ENCODE assay signal across 21 cellular contexts in genomic region chr15:98731712-98732450, GRCh38.
DNase-seq lines count a peak whose midpoint lies in the region; ATAC-seq and TF ChIP-seq lines count a peak whose summit lies in the region.
"Had no signal": no experiment of that assay in that cellular context is flagged by ENCODE, and none has a peak within 500 bp of the region (broad histone marks: within the 10 kb centered on the region; RNA-seq: fewer than 3 reads in every experiment).

No MANE protein-coding gene starts in this region.

- no peak for TF ChIP-seq EP300 in stomach (IDR thresholded peaks at IDR 0.05)

- no peaks in the 10 kb centered on the region for H3K9me3 ChIP-seq in skeletal muscle tissue (ENCODE audit: control insufficient read depth in 3 of 3, low read length in 3 of 3)
- H3K9me3 ChIP-seq in stomach = no peaks in the 10 kb centered on the region
- no peaks in the 10 kb centered on the region for H3K9me3 ChIP-seq in T-helper 17 cell (ENCODE audit: control insufficient read depth, low read length, poor library complexity, severe bottlenecking)
- H3K9me3 ChIP-seq: esophagus muscularis mucosa, gastroesophageal sphincter, mucosa of descending colon had no signal

- peak; percentile 11 for DNase-seq in activated CD8-positive, alpha-beta T cell treated with anti-CD3 and anti-CD28 coated beads for 36 hours
- no peak for DNase-seq in activated CD8-positive, alpha-beta T cell treated with anti-CD3 and anti-CD28 coated beads, Interleukin-2, amount 10 ng/mL, durations not matched to agents 7 days and 5 days
- DNase-seq in GF-D8 (lab: John Stamatoyannopoulos, UW) (peak; percentile 10), NCI-H345 treated with DMSO at 0.1 percent for 48 hours (lab: John Stamatoyannopoulos, UW; ENCODE audit: unreplicated experiment) (no peak), stomach (no peak), T-helper 17 cell (no peak)
- DNase-seq: aorta; C1 segment of cervical spinal cord; effector CD8-positive, alpha-beta T cell; HFFc6; mucosa of descending colon; NCI-H146; NCI-H2171 treated with DMSO at 0.1 percent for 48 hours; NCI-H69; small intestine; stimulated activated CD4-positive, alpha-beta T cell treated with anti-CD3 and anti-CD28 coated beads, Interleukin-4, amount 100 ng/mL, for 24 hours had no signal

- no peaks in the 10 kb centered on the region for H3K27me3 Mint-ChIP-seq in activated CD8-positive, alpha-beta T cell treated with anti-CD3 and anti-CD28 coated beads for 36 hours
- H3K27me3 Mint-ChIP-seq in activated CD8-positive, alpha-beta T cell treated with anti-CD3 and anti-CD28 coated beads, Interleukin-2, amount 10 ng/mL, durations not matched to agents 7 days and 5 days (ENCODE audit: low read depth) = no peaks in the 10 kb centered on the region
- no peaks in the 10 kb centered on the region for H3K27me3 Mint-ChIP-seq in activated T-helper 17 cell treated with anti-CD3 and anti-CD28 coated beads, Interleukin-2, amount 50 U/mL, for 72 hours
- peaks cover 8% of the 10 kb centered on the region for H3K27me3 Mint-ChIP-seq in T-helper 17 cell

- H3K9ac ChIP-seq in skeletal muscle tissue (ENCODE audit: low read depth in 1 of 3, low read length in 3 of 3) = peak overlapping the region in 2 of 3 donors; percentile 20 to 32
- H3K9ac ChIP-seq: neural progenitor cell had no signal

- POLR2A ChIA-PET in activated CD8-positive, alpha-beta T cell treated with anti-CD3 and anti-CD28 coated beads for 36 hours (lab: Charles Lee) = no interaction called here
- POLR2A ChIA-PET in activated CD8-positive, alpha-beta T cell treated with anti-CD3 and anti-CD28 coated beads, Interleukin-2, amount 10 ng/mL, durations not matched to agents 7 days and 5 days (lab: Charles Lee) = no interaction called here

- peaks cover 36% of the 10 kb centered on the region for H3K4me1 Mint-ChIP-seq in activated CD8-positive, alpha-beta T cell treated with anti-CD3 and anti-CD28 coated beads for 36 hours (ENCODE audit: low read depth)
- peaks cover 10% of the 10 kb centered on the region for H3K4me1 Mint-ChIP-seq in activated CD8-positive, alpha-beta T cell treated with anti-CD3 and anti-CD28 coated beads, Interleukin-2, amount 10 ng/mL, durations not matched to agents 7 days and 5 days (ENCODE audit: low read depth)
- H3K4me1 Mint-ChIP-seq in activated T-helper 17 cell treated with anti-CD3 and anti-CD28 coated beads, Interleukin-2, amount 50 U/mL, for 72 hours = peaks cover 4% of the 10 kb centered on the region
- peaks cover 15% of the 10 kb centered on the region for H3K4me1 Mint-ChIP-seq in T-helper 17 cell

- CTCF ChIA-PET in activated CD8-positive, alpha-beta T cell treated with anti-CD3 and anti-CD28 coated beads for 36 hours (lab: Charles Lee) = interaction anchor here (2.0 kb wide), 1 partner anchor 12 kb away, joined by 5 read pairs; no protein-coding TSS in a partner anchor
- CTCF ChIA-PET in activated CD8-positive, alpha-beta T cell treated with anti-CD3 and anti-CD28 coated beads, Interleukin-2, amount 10 ng/mL, durations not matched to agents 7 days and 5 days (lab: Charles Lee) = no interaction called here

- no peak for TF ChIP-seq CTCF in activated CD8-positive, alpha-beta T cell treated with anti-CD3 and anti-CD28 coated beads for 36 hours (IDR thresholded peaks at IDR 0.05)
- TF ChIP-seq CTCF in stomach (IDR thresholded peaks at IDR 0.05) = no peak

- H3K27me3 ChIP-seq in skeletal muscle tissue (ENCODE audit: control insufficient read depth in 3 of 3, insufficient read depth in 3 of 3, low read length in 3 of 3) = no peaks in the 10 kb centered on the region
- H3K27me3 ChIP-seq in stomach = no peaks in the 10 kb centered on the region
- H3K27me3 ChIP-seq: esophagus muscularis mucosa, gastroesophageal sphincter, neural progenitor cell had no signal

- peaks cover 37 to 64% (median 53%) of the 10 kb centered on the region in 3 donors for H3K4me1 ChIP-seq in skeletal muscle tissue (ENCODE audit: control insufficient read depth in 3 of 3, insufficient read depth in 3 of 3, low read length in 3 of 3)
- H3K4me1 ChIP-seq in stomach = peaks cover 47 to 83% (median 69%) of the 10 kb centered on the region in 4 donors

- no peak overlapping the region for H3K4me3 Mint-ChIP-seq in activated CD8-positive, alpha-beta T cell treated with anti-CD3 and anti-CD28 coated beads for 36 hours
- H3K4me3 Mint-ChIP-seq in activated CD8-positive, alpha-beta T cell treated with anti-CD3 and anti-CD28 coated beads, Interleukin-2, amount 10 ng/mL, durations not matched to agents 7 days and 5 days = no peak overlapping the region
- no peak overlapping the region for H3K4me3 Mint-ChIP-seq in activated T-helper 17 cell treated with anti-CD3 and anti-CD28 coated beads, Interleukin-2, amount 50 U/mL, for 72 hours
- no peak overlapping the region for H3K4me3 Mint-ChIP-seq in T-helper 17 cell
- H3K4me3 Mint-ChIP-seq: HFFc6, neural progenitor cell had no signal

- no peak overlapping the region for H3K27ac Mint-ChIP-seq in activated CD8-positive, alpha-beta T cell treated with anti-CD3 and anti-CD28 coated beads for 36 hours
- H3K27ac Mint-ChIP-seq in activated CD8-positive, alpha-beta T cell treated with anti-CD3 and anti-CD28 coated beads, Interleukin-2, amount 10 ng/mL, durations not matched to agents 7 days and 5 days = no peak overlapping the region
- H3K27ac Mint-ChIP-seq in activated T-helper 17 cell treated with anti-CD3 and anti-CD28 coated beads, Interleukin-2, amount 50 U/mL, for 72 hours = no peak overlapping the region
- no peak overlapping the region for H3K27ac Mint-ChIP-seq in T-helper 17 cell
- H3K27ac Mint-ChIP-seq: HFFc6, neural progenitor cell had no signal

- no peak for ATAC-seq in activated CD8-positive, alpha-beta T cell treated with anti-CD3 and anti-CD28 coated beads for 36 hours
- ATAC-seq in activated CD8-positive, alpha-beta T cell treated with anti-CD3 and anti-CD28 coated beads, Interleukin-2, amount 10 ng/mL, durations not matched to agents 7 days and 5 days = no peak
- peak; percentile 29 for ATAC-seq in activated T-helper 17 cell treated with anti-CD3 and anti-CD28 coated beads, Interleukin-2, amount 50 U/mL, for 72 hours (replicated peaks)
- no peak for ATAC-seq in T-helper 17 cell
- ATAC-seq: gastroesophageal sphincter, mucosa of descending colon had no signal

- no peaks in the 10 kb centered on the region for H3K36me3 ChIP-seq in skeletal muscle tissue (ENCODE audit: control insufficient read depth in 3 of 3, insufficient read depth in 3 of 3, low read length in 3 of 3)
- no peaks in the 10 kb centered on the region for H3K36me3 ChIP-seq in stomach
- H3K36me3 ChIP-seq: esophagus muscularis mucosa, gastroesophageal sphincter, neural progenitor cell had no signal

- peak overlapping the region in 2 of 3 donors; percentile 17 to 19 for H3K4me3 ChIP-seq in skeletal muscle tissue (ENCODE audit: low read length in 3 of 3)
- no peak overlapping the region for H3K4me3 ChIP-seq in stomach
- H3K4me3 ChIP-seq: esophagus muscularis mucosa, gastroesophageal sphincter, mucosa of descending colon, neural progenitor cell had no signal

- no peaks in the 10 kb centered on the region for H3K36me3 Mint-ChIP-seq in activated CD8-positive, alpha-beta T cell treated with anti-CD3 and anti-CD28 coated beads for 36 hours (ENCODE audit: low read depth)
- no peaks in the 10 kb centered on the region for H3K36me3 Mint-ChIP-seq in activated CD8-positive, alpha-beta T cell treated with anti-CD3 and anti-CD28 coated beads, Interleukin-2, amount 10 ng/mL, durations not matched to agents 7 days and 5 days (ENCODE audit: low read depth)
- H3K36me3 Mint-ChIP-seq in activated T-helper 17 cell treated with anti-CD3 and anti-CD28 coated beads, Interleukin-2, amount 50 U/mL, for 72 hours (ENCODE audit: low read depth) = no peaks in the 10 kb centered on the region
- no peaks in the 10 kb centered on the region for H3K36me3 Mint-ChIP-seq in T-helper 17 cell (ENCODE audit: low read depth)

- intact Hi-C loops in activated CD8-positive, alpha-beta T cell treated with anti-CD3 and anti-CD28 coated beads for 36 hours (cut with micrococcal nuclease) = no loop called here
- intact Hi-C loops in stomach (cut with DNase I; ENCODE audit: low total_unique reads) = no loop called here

- WGBS in stomach, 5 donors = 84 to 93% (median 90%) methylated on average over 9 of the region's 9 CpGs

- no peak for TF ChIP-seq POLR2A in stomach (IDR thresholded peaks at IDR 0.05)

- H3K27ac ChIP-seq in skeletal muscle tissue (ENCODE audit: low read depth, low read length) (peak overlapping the region; percentile 55), stomach (peak overlapping the region in 2 of 5 donors; percentile 5 to 90)
- H3K27ac ChIP-seq: neural progenitor cell had no signal

- no peaks in the 10 kb centered on the region for H3K9me3 Mint-ChIP-seq in activated CD8-positive, alpha-beta T cell treated with anti-CD3 and anti-CD28 coated beads for 36 hours
- no peaks in the 10 kb centered on the region for H3K9me3 Mint-ChIP-seq in activated CD8-positive, alpha-beta T cell treated with anti-CD3 and anti-CD28 coated beads, Interleukin-2, amount 10 ng/mL, durations not matched to agents 7 days and 5 days (ENCODE audit: insufficient read depth)
- H3K9me3 Mint-ChIP-seq in activated T-helper 17 cell treated with anti-CD3 and anti-CD28 coated beads, Interleukin-2, amount 50 U/mL, for 72 hours = no peaks in the 10 kb centered on the region
- H3K9me3 Mint-ChIP-seq: HFFc6 had no signal

Comparison
In these comparisons a context has a peak if more than half of its experiments do, and no peak if none do; other contexts are left out.
1. DNase-seq: peak in activated CD8-positive, alpha-beta T cell treated with anti-CD3 and anti-CD28 coated beads for 36 hours (single experiment) and GF-D8 (single experiment); none in activated CD8-positive, alpha-beta T cell treated with anti-CD3 and anti-CD28 coated beads, Interleukin-2, amount 10 ng/mL, durations not matched to agents 7 days and 5 days (single experiment), NCI-H345 treated with DMSO at 0.1 percent for 48 hours (single experiment), stomach (single experiment) and T-helper 17 cell (0 of 3).
2. H3K4me3 ChIP-seq: peak in skeletal muscle tissue (2 of 3); none in stomach (0 of 4).